ENCODE assay signal across 1 cellular context in the genomic region with DNA sequence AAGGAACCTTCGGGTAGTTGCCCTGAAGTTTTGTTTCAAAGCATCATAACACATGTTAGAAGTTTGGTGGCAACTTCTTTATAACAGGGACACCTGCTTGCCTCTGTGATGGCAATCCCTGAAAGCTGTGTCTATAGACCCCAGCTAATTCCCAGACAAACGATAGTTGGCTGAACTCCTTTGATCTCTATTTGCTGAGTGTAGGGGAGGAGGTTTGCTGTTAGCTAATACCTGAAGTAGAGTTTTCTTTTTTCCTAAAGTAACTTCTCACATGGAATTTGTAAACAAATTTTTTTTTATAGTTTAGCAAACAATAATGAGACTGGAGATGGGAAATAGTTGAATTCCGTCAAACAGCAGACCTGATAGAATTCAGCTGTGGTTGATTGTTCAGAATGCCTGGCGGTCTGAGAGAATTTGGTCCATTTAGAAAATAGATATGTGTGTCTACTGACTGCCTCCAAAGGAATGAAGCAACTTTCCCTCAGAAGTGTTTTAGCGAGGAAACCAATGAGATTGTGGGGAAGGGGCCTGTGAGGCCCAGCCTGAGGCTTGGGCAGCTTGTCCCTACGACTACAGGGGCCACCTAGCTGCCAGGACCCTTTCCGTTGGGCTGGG.
A peak's percentile ranks its signal among the peaks of the same experiment; 100 is the strongest.
TF ChIP-seq lines count a peak whose summit lies in the region.

No MANE protein-coding gene starts in this region.

TF ChIP-seq in HepG2, 621 proteins besides CTCF, POLR2A, EP300 and RAD21 (continued from another document and continues in another):
- TF ChIP-seq ZBED4 (CRISPR knock-in tag; IDR thresholded peaks at IDR 0.05; ENCODE audit: borderline replicate concordance) = no peak
- 0 out of 2 replicates have a peak, but pooled peaks have one; percentile 33 for TF ChIP-seq NFKBIZ (CRISPR knock-in tag; IDR thresholded peaks at IDR 0.05)
- TF ChIP-seq ZNF121 (CRISPR knock-in tag; IDR thresholded peaks at IDR 0.05) = no peak
- no peak for TF ChIP-seq SIN3B (IDR thresholded peaks at IDR 0.05; ENCODE audit: low read length)
- TF ChIP-seq, protein P1, sequence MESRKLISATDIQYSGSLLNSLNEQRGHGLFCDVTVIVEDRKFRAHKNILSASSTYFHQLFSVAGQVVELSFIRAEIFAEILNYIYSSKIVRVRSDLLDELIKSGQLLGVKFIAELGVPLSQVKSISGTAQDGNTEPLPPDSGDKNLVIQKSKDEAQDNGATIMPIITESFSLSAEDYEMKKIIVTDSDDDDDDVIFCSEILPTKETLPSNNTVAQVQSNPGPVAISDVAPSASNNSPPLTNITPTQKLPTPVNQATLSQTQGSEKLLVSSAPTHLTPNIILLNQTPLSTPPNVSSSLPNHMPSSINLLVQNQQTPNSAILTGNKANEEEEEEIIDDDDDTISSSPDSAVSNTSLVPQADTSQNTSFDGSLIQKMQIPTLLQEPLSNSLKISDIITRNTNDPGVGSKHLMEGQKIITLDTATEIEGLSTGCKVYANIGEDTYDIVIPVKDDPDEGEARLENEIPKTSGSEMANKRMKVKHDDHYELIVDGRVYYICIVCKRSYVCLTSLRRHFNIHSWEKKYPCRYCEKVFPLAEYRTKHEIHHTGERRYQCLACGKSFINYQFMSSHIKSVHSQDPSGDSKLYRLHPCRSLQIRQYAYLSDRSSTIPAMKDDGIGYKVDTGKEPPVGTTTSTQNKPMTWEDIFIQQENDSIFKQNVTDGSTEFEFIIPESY (CRISPR knock-in tag; IDR thresholded peaks at IDR 0.05) = no peak
- TF ChIP-seq ZNF619 (CRISPR knock-in tag; IDR thresholded peaks at IDR 0.05) = no peak
- TF ChIP-seq ZMAT3 (CRISPR knock-in tag; conservative IDR thresholded peaks at IDR 0.05) = no peak
- TF ChIP-seq ZNF678 (CRISPR knock-in tag; IDR thresholded peaks at IDR 0.05) = no peak
- TF ChIP-seq SATB2 (CRISPR knock-in tag; IDR thresholded peaks at IDR 0.05) = 0 out of 2 replicates have a peak, but pooled peaks have one; percentile 40
- TF ChIP-seq, protein P2, sequence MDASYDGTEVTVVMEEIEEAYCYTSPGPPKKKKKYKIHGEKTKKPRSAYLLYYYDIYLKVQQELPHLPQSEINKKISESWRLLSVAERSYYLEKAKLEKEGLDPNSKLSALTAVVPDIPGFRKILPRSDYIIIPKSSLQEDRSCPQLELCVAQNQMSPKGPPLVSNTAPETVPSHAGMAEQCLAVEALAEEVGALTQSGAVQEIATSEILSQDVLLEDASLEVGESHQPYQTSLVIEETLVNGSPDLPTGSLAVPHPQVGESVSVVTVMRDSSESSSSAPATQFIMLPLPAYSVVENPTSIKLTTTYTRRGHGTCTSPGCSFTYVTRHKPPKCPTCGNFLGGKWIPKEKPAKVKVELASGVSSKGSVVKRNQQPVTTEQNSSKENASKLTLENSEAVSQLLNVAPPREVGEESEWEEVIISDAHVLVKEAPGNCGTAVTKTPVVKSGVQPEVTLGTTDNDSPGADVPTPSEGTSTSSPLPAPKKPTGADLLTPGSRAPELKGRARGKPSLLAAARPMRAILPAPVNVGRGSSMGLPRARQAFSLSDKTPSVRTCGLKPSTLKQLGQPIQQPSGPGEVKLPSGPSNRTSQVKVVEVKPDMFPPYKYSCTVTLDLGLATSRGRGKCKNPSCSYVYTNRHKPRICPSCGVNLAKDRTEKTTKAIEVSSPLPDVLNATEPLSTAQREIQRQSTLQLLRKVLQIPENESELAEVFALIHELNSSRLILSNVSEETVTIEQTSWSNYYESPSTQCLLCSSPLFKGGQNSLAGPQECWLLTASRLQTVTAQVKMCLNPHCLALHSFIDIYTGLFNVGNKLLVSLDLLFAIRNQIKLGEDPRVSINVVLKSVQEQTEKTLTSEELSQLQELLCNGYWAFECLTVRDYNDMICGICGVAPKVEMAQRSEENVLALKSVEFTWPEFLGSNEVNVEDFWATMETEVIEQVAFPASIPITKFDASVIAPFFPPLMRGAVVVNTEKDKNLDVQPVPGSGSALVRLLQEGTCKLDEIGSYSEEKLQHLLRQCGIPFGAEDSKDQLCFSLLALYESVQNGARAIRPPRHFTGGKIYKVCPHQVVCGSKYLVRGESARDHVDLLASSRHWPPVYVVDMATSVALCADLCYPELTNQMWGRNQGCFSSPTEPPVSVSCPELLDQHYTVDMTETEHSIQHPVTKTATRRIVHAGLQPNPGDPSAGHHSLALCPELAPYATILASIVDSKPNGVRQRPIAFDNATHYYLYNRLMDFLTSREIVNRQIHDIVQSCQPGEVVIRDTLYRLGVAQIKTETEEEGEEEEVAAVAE (CRISPR knock-in tag; IDR thresholded peaks at IDR 0.05; ENCODE audit: borderline replicate concordance) = no peak
- TF ChIP-seq ZNF781 (CRISPR knock-in tag; IDR thresholded peaks at IDR 0.05; ENCODE audit: borderline replicate concordance, not compliant biosample characterization) = no peak
- TF ChIP-seq, protein P3, sequence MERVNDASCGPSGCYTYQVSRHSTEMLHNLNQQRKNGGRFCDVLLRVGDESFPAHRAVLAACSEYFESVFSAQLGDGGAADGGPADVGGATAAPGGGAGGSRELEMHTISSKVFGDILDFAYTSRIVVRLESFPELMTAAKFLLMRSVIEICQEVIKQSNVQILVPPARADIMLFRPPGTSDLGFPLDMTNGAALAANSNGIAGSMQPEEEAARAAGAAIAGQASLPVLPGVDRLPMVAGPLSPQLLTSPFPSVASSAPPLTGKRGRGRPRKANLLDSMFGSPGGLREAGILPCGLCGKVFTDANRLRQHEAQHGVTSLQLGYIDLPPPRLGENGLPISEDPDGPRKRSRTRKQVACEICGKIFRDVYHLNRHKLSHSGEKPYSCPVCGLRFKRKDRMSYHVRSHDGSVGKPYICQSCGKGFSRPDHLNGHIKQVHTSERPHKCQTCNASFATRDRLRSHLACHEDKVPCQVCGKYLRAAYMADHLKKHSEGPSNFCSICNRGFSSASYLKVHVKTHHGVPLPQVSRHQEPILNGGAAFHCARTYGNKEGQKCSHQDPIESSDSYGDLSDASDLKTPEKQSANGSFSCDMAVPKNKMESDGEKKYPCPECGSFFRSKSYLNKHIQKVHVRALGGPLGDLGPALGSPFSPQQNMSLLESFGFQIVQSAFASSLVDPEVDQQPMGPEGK (CRISPR knock-in tag; IDR thresholded peaks at IDR 0.05) = peak; percentile 73
- no peak for TF ChIP-seq ZBTB7B (CRISPR knock-in tag; IDR thresholded peaks at IDR 0.05)
- TF ChIP-seq ZNF709 (CRISPR knock-in tag; IDR thresholded peaks at IDR 0.05) = no peak
- TF ChIP-seq, protein P4, sequence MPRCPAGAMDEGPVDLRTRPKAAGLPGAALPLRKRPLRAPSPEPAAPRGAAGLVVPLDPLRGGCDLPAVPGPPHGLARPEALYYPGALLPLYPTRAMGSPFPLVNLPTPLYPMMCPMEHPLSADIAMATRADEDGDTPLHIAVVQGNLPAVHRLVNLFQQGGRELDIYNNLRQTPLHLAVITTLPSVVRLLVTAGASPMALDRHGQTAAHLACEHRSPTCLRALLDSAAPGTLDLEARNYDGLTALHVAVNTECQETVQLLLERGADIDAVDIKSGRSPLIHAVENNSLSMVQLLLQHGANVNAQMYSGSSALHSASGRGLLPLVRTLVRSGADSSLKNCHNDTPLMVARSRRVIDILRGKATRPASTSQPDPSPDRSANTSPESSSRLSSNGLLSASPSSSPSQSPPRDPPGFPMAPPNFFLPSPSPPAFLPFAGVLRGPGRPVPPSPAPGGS (CRISPR knock-in tag; IDR thresholded peaks at IDR 0.05) = no peak
- no peak for TF ChIP-seq SMC3 (IDR thresholded peaks at IDR 0.05; ENCODE audit: low read length)
- TF ChIP-seq ZNF333 (CRISPR knock-in tag; IDR thresholded peaks at IDR 0.05; ENCODE audit: borderline replicate concordance) = no peak
- no peak for TF ChIP-seq ZNF567 (CRISPR knock-in tag; IDR thresholded peaks at IDR 0.05; ENCODE audit: borderline replicate concordance)
- peak; percentile 66 for TF ChIP-seq RXRB (CRISPR knock-in tag; IDR thresholded peaks at IDR 0.05; ENCODE audit: borderline replicate concordance)
- TF ChIP-seq ZMYM4 (CRISPR knock-in tag; IDR thresholded peaks at IDR 0.05) = no peak
- TF ChIP-seq, protein P5, sequence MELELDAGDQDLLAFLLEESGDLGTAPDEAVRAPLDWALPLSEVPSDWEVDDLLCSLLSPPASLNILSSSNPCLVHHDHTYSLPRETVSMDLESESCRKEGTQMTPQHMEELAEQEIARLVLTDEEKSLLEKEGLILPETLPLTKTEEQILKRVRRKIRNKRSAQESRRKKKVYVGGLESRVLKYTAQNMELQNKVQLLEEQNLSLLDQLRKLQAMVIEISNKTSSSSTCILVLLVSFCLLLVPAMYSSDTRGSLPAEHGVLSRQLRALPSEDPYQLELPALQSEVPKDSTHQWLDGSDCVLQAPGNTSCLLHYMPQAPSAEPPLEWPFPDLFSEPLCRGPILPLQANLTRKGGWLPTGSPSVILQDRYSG (CRISPR knock-in tag; IDR thresholded peaks at IDR 0.05) = no peak
- TF ChIP-seq ATRX (CRISPR knock-in tag; IDR thresholded peaks at IDR 0.05; ENCODE audit: borderline replicate concordance) = no peak
- TF ChIP-seq ZNF260 (CRISPR knock-in tag; IDR thresholded peaks at IDR 0.05; ENCODE audit: borderline replicate concordance, low read depth) = no peak
- TF ChIP-seq, protein P6, sequence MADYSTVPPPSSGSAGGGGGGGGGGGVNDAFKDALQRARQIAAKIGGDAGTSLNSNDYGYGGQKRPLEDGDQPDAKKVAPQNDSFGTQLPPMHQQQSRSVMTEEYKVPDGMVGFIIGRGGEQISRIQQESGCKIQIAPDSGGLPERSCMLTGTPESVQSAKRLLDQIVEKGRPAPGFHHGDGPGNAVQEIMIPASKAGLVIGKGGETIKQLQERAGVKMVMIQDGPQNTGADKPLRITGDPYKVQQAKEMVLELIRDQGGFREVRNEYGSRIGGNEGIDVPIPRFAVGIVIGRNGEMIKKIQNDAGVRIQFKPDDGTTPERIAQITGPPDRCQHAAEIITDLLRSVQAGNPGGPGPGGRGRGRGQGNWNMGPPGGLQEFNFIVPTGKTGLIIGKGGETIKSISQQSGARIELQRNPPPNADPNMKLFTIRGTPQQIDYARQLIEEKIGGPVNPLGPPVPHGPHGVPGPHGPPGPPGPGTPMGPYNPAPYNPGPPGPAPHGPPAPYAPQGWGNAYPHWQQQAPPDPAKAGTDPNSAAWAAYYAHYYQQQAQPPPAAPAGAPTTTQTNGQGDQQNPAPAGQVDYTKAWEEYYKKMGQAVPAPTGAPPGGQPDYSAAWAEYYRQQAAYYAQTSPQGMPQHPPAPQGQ (CRISPR knock-in tag; IDR thresholded peaks at IDR 0.05; ENCODE audit: borderline replicate concordance) = no peak
- peak; percentile 73; the same call in 1 of the 2 replicates for TF ChIP-seq ZNF205 (CRISPR knock-in tag; IDR thresholded peaks at IDR 0.05)
- TF ChIP-seq MYNN (CRISPR knock-in tag; IDR thresholded peaks at IDR 0.05; ENCODE audit: low read depth) = no peak
- TF ChIP-seq STAT5B (CRISPR knock-in tag; IDR thresholded peaks at IDR 0.05) = no peak
- TF ChIP-seq ZNF773 (CRISPR knock-in tag; IDR thresholded peaks at IDR 0.05; ENCODE audit: borderline replicate concordance) = no peak
- no peak for TF ChIP-seq ZNF446 (CRISPR knock-in tag; IDR thresholded peaks at IDR 0.05)
- no peak for TF ChIP-seq ZNF256 (CRISPR knock-in tag; conservative IDR thresholded peaks at IDR 0.05)
- TF ChIP-seq ZNF510 (CRISPR knock-in tag; IDR thresholded peaks at IDR 0.05; ENCODE audit: low read depth) = no peak
- no peak for TF ChIP-seq SUZ12 (IDR thresholded peaks at IDR 0.05; ENCODE audit: low read depth, low read length)
- TF ChIP-seq ZNF282 (IDR thresholded peaks at IDR 0.05; ENCODE audit: partially characterized antibody) = no peak
- TF ChIP-seq ZNF75D (CRISPR knock-in tag; IDR thresholded peaks at IDR 0.05; ENCODE audit: borderline replicate concordance) = no peak
- TF ChIP-seq, protein P7, sequence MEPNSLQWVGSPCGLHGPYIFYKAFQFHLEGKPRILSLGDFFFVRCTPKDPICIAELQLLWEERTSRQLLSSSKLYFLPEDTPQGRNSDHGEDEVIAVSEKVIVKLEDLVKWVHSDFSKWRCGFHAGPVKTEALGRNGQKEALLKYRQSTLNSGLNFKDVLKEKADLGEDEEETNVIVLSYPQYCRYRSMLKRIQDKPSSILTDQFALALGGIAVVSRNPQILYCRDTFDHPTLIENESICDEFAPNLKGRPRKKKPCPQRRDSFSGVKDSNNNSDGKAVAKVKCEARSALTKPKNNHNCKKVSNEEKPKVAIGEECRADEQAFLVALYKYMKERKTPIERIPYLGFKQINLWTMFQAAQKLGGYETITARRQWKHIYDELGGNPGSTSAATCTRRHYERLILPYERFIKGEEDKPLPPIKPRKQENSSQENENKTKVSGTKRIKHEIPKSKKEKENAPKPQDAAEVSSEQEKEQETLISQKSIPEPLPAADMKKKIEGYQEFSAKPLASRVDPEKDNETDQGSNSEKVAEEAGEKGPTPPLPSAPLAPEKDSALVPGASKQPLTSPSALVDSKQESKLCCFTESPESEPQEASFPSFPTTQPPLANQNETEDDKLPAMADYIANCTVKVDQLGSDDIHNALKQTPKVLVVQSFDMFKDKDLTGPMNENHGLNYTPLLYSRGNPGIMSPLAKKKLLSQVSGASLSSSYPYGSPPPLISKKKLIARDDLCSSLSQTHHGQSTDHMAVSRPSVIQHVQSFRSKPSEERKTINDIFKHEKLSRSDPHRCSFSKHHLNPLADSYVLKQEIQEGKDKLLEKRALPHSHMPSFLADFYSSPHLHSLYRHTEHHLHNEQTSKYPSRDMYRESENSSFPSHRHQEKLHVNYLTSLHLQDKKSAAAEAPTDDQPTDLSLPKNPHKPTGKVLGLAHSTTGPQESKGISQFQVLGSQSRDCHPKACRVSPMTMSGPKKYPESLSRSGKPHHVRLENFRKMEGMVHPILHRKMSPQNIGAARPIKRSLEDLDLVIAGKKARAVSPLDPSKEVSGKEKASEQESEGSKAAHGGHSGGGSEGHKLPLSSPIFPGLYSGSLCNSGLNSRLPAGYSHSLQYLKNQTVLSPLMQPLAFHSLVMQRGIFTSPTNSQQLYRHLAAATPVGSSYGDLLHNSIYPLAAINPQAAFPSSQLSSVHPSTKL (CRISPR knock-in tag; IDR thresholded peaks at IDR 0.05) = peak; percentile 92
- no peak for TF ChIP-seq DDIT3 (CRISPR knock-in tag; IDR thresholded peaks at IDR 0.05)
